Comparison of ENCODE assay signal across 36 cellular contexts in genomic region chr19:54667217-54667616, GRCh38. TPM values are rescaled to one million over a fixed set of nuclear protein-coding genes. Genes with fewer than 3 reads are reported as not detected.
"Had no signal": no experiment of that assay in that cellular context is flagged by ENCODE, and none has a peak within 500 bp of the region (broad histone marks: within the 10 kb centered on the region; RNA-seq: fewer than 3 reads in every experiment).

No MANE protein-coding gene starts in this region.

- H3K27ac ChIP-seq: adrenal gland, body of pancreas, brain microvascular endothelial cell, breast epithelium, VCaP had no signal

- H3K9me3 ChIP-seq: body of pancreas, breast epithelium had no signal

- ATAC-seq: activated CD8-positive, alpha-beta T cell treated with anti-CD3 and anti-CD28 coated beads for 36 hours; activated naive CD4-positive, alpha-beta T cell treated with anti-CD3 and anti-CD28 coated beads, Interleukin-2, amount 50 U/mL, for 72 hours; activated T-cell treated with anti-CD3 and anti-CD28 coated beads, Interleukin-2, amount 50 U/mL, for 4 hours; activated T-cell treated with anti-CD3 and anti-CD28 coated beads, Interleukin-2, amount 50 U/mL, for 72 hours; activated T-helper 17 cell treated with anti-CD3 and anti-CD28 coated beads, Interleukin-2, amount 50 U/mL, for 72 hours; body of pancreas had no signal

- DNase-seq: activated B cell treated with CpG ODN at 0.5 μM for 24 hours; activated CD4-positive, alpha-beta memory T cell treated with anti-CD3 and anti-CD28 coated beads for 36 hours; activated CD4-positive, alpha-beta T cell treated with anti-CD3 and anti-CD28 coated beads for 4 hours; activated CD4-positive, alpha-beta T cell treated with anti-CD3 and anti-CD28 coated beads, Interleukin-2, amount 10 ng/mL, durations not matched to agents 24 days and 14 days; activated CD4-positive, alpha-beta T cell treated with anti-CD3 and anti-CD28 coated beads, Interleukin-2, amount 50 U/mL, for 1 hour; activated CD4-positive, alpha-beta T cell treated with anti-CD3 and anti-CD28 coated beads, Interleukin-2, amount 50 U/mL, for 4 hours; activated CD4-positive, CD25-positive, alpha-beta regulatory T cell treated with anti-CD3 and anti-CD28 coated beads, Interleukin-2, amount 50 U/mL, for 72 hours; activated CD8-positive, alpha-beta memory T cell treated with anti-CD3 and anti-CD28 coated beads, Interleukin-2, amount 50 U/mL, for 4 hours; activated CD8-positive, alpha-beta T cell treated with anti-CD3 and anti-CD28 coated beads for 36 hours; activated effector memory CD4-positive, alpha-beta T cell treated with anti-CD3 and anti-CD28 coated beads, Interleukin-2, amount 50 U/mL, for 16 hours; activated gamma-delta T cell treated with Interleukin-2 at 50 U/mL for 16 hours; activated naive CD4-positive, alpha-beta T cell; activated naive CD4-positive, alpha-beta T cell treated with anti-CD3 and anti-CD28 coated beads for 36 hours; activated naive CD4-positive, alpha-beta T cell treated with anti-CD3 and anti-CD28 coated beads, Interleukin-2, amount 50 U/mL, for 16 hours; activated naive CD8-positive, alpha-beta T cell treated with anti-CD3 and anti-CD28 coated beads for 36 hours; activated T-cell treated with anti-CD3 and anti-CD28 coated beads for 4 hours; activated T-cell treated with anti-CD3 and anti-CD28 coated beads, Interleukin-2, amount 50 U/mL, for 1 hour; activated T-cell treated with anti-CD3 and anti-CD28 coated beads, Interleukin-2, amount 50 U/mL, for 4 hours; activated T-cell treated with anti-CD3 and anti-CD28 coated beads, Interleukin-2, amount 50 U/mL, for 72 hours; adrenal gland; amniotic stem cell; aorta; body of pancreas; brain microvascular endothelial cell; central memory CD4-positive, alpha-beta T cell; T-helper 1 cell; T-helper 2 cell; T-helper 9 cell had no signal

- H3K4me1 ChIP-seq: adrenal gland, body of pancreas, breast epithelium had no signal

- H3K36me3 ChIP-seq: adrenal gland, brain microvascular endothelial cell, breast epithelium had no signal

- H3K27me3 ChIP-seq: adrenal gland, body of pancreas, brain microvascular endothelial cell had no signal

- H3K4me3 ChIP-seq: adrenal gland, body of pancreas, breast epithelium had no signal

RNA-seq across cellular contexts. Expression of gene LILRB4, which starts 4.4 kb away (rescaled TPM):
- total RNA-seq: activated CD4-positive, alpha-beta memory T cell treated with anti-CD3 and anti-CD28 coated beads for 36 hours; activated CD4-positive, alpha-beta T cell treated with anti-CD3 and anti-CD28 coated beads, Interleukin-2, amount 10 ng/mL, durations not matched to agents 24 days and 14 days; activated CD8-positive, alpha-beta memory T cell treated with anti-CD3 and anti-CD28 coated beads for 36 hours; activated CD8-positive, alpha-beta T cell treated with anti-CD3 and anti-CD28 coated beads for 36 hours; activated naive CD4-positive, alpha-beta T cell treated with anti-CD3 and anti-CD28 coated beads for 36 hours; activated naive CD4-positive, alpha-beta T cell treated with anti-CD3 and anti-CD28 coated beads, Interleukin-2, amount 50 U/mL, for 72 hours; activated naive CD8-positive, alpha-beta T cell treated with anti-CD3 and anti-CD28 coated beads for 36 hours; activated T-cell treated with anti-CD3 and anti-CD28 coated beads, Interleukin-2, amount 50 U/mL, for 72 hours; activated T-helper 1 cell treated with anti-CD3 and anti-CD28 coated beads, Interleukin-12 subunit alpha, Interleukin-12 subunit beta, Interleukin-2, Interleukin-4 antibody, amounts not matched to agents 30 ng/mL and 10 ng/mL and 1 ng/mL, durations not matched to agents 14 hours and 24 hours and 36 hours; activated T-helper 17 cell treated with anti-CD3 and anti-CD28 coated beads, Interleukin-2, amount 50 U/mL, for 72 hours; astrocyte had no signal

RNA-seq across cellular contexts. Expression of gene LILRB1, which starts 36.9 kb away (rescaled TPM):
- total RNA-seq: activated CD4-positive, alpha-beta memory T cell treated with anti-CD3 and anti-CD28 coated beads for 36 hours; activated T-helper 1 cell treated with anti-CD3 and anti-CD28 coated beads, Interleukin-12 subunit alpha, Interleukin-12 subunit beta, Interleukin-2, Interleukin-4 antibody, amounts not matched to agents 30 ng/mL and 10 ng/mL and 1 ng/mL, durations not matched to agents 14 hours and 24 hours and 36 hours; astrocyte had no signal

RNA-seq across cellular contexts. Expression of gene KIR3DL3, which starts 57.0 kb away (rescaled TPM):
- total RNA-seq: activated B cell treated with CpG ODN at 0.5 μM for 24 hours; activated CD4-positive, alpha-beta memory T cell treated with anti-CD3 and anti-CD28 coated beads for 36 hours; activated CD4-positive, alpha-beta T cell treated with anti-CD3 and anti-CD28 coated beads, Interleukin-2, amount 10 ng/mL, durations not matched to agents 24 days and 14 days; activated CD8-positive, alpha-beta memory T cell treated with anti-CD3 and anti-CD28 coated beads for 36 hours; activated CD8-positive, alpha-beta T cell treated with anti-CD3 and anti-CD28 coated beads for 36 hours; activated naive CD4-positive, alpha-beta T cell treated with anti-CD3 and anti-CD28 coated beads for 36 hours; activated naive CD4-positive, alpha-beta T cell treated with anti-CD3 and anti-CD28 coated beads, Interleukin-2, amount 50 U/mL, for 72 hours; activated naive CD8-positive, alpha-beta T cell treated with anti-CD3 and anti-CD28 coated beads for 36 hours; activated T-cell treated with anti-CD3 and anti-CD28 coated beads, Interleukin-2, amount 50 U/mL, for 4 hours; activated T-cell treated with anti-CD3 and anti-CD28 coated beads, Interleukin-2, amount 50 U/mL, for 72 hours; activated T-helper 1 cell treated with anti-CD3 and anti-CD28 coated beads, Interleukin-12 subunit alpha, Interleukin-12 subunit beta, Interleukin-2, Interleukin-4 antibody, amounts not matched to agents 30 ng/mL and 10 ng/mL and 1 ng/mL, durations not matched to agents 14 hours and 24 hours and 36 hours; activated T-helper 17 cell treated with anti-CD3 and anti-CD28 coated beads, Interleukin-2, amount 50 U/mL, for 72 hours; adrenal gland; aorta; astrocyte; body of pancreas; breast epithelium; cardiac septum had no signal
- polyA plus RNA-seq: adrenal gland, aorta had no signal
